Comparison of ENCODE assay signal across 8 cellular contexts in genomic region chr22:30920407-30920806, GRCh38. TPM values are rescaled to one million over a fixed set of nuclear protein-coding genes. Genes with fewer than 3 reads are reported as not detected.
A peak's percentile ranks its signal among the peaks of the same experiment; 100 is the strongest.
DNase-seq lines count a peak whose midpoint lies in the region; ATAC-seq and TF ChIP-seq lines count a peak whose summit lies in the region.

No MANE protein-coding gene starts in this region.

- H3K27ac Mint-ChIP-seq in activated naive CD4-positive, alpha-beta T cell treated with anti-CD3 and anti-CD28 coated beads, Interleukin-2, amount 10 ng/mL, durations not matched to agents 7 days and 5 days: no peak overlapping the region

- H3K9me2 ChIP-seq in SK-N-SH: no peaks in the 10 kb centered on the region

- peak overlapping the region; percentile 33 for H3K4me3 Mint-ChIP-seq in activated naive CD4-positive, alpha-beta T cell treated with anti-CD3 and anti-CD28 coated beads, Interleukin-2, amount 10 ng/mL, durations not matched to agents 7 days and 5 days

- no peaks in the 10 kb centered on the region for H3K79me1 ChIP-seq in trophoblast cell (ENCODE audit: low read length)

- no peaks in the 10 kb centered on the region for H3K27me3 ChIP-seq in KMS-11 (ENCODE audit: insufficient read depth, low read depth)
- no peaks in the 10 kb centered on the region for H3K27me3 ChIP-seq in SK-N-SH (ENCODE audit: insufficient read depth)
- H3K27me3 ChIP-seq in trophoblast cell (ENCODE audit: insufficient read depth, low read length): no peaks in the 10 kb centered on the region
- no peaks in the 10 kb centered on the region for H3K27me3 ChIP-seq in transverse colon

- H2AK5ac ChIP-seq in trophoblast cell (ENCODE audit: low read length): no peak overlapping the region

- H3K23ac ChIP-seq in trophoblast cell (ENCODE audit: low read length): no peak overlapping the region

- DNase-seq in DMS79 (lab: John Stamatoyannopoulos, UW) (peak; percentile 11), SK-N-SH (peak; percentile 84), globus pallidus (ENCODE audit: low spot score) (peak; percentile 59), trophoblast cell (peak; percentile 18 to 75), transverse colon (peak; percentile 80)
- DNase-seq in activated naive CD4-positive, alpha-beta T cell treated with anti-CD3 and anti-CD28 coated beads, Interleukin-2, amount 10 ng/mL, durations not matched to agents 7 days and 5 days: peak; percentile 89

- H2BK120ac ChIP-seq in trophoblast cell (ENCODE audit: insufficient read depth, low read length, poor library complexity): no peak overlapping the region

- no peak overlapping the region for H4K8ac ChIP-seq in trophoblast cell (ENCODE audit: low read depth, low read length)

- CTCF ChIA-PET in SK-N-SH (lab: Yijun Ruan, JAX): interaction anchor here (0.6 to 8.7 kb wide), 53 partner anchors 11 to 475 kb away, joined by 3 to 170 read pairs (median 4); partner anchors contain the start of gene SLC35E4
- CTCF ChIA-PET in activated naive CD4-positive, alpha-beta T cell treated with anti-CD3 and anti-CD28 coated beads, Interleukin-2, amount 10 ng/mL, durations not matched to agents 7 days and 5 days (lab: Charles Lee): interaction anchor here (0.6 to 3.5 kb wide), 22 partner anchors 10 to 279 kb away, joined by 3 to 27 read pairs (median 4); partner anchors contain the start of gene SMTN

- no peak overlapping the region for H2BK12ac ChIP-seq in trophoblast cell (ENCODE audit: low read length)

- H3K9ac ChIP-seq in KMS-11 (no peak overlapping the region), SK-N-SH (no peak overlapping the region), trophoblast cell (ENCODE audit: low read length) (no peak overlapping the region)

- no peaks in the 10 kb centered on the region for H3K27me3 Mint-ChIP-seq in activated naive CD4-positive, alpha-beta T cell treated with anti-CD3 and anti-CD28 coated beads, Interleukin-2, amount 10 ng/mL, durations not matched to agents 7 days and 5 days

- H3K9me3 ChIP-seq in SK-N-SH: no peaks in the 10 kb centered on the region; the same call in 1 of the 2 replicates
- peaks cover 3% of the 10 kb centered on the region for H3K9me3 ChIP-seq in trophoblast cell (ENCODE audit: insufficient read depth, low read depth, low read length)
- H3K9me3 ChIP-seq in transverse colon: peaks cover 0 to 7% of the 10 kb centered on the region in 2 donors

- no peaks in the 10 kb centered on the region for H3K9me3 Mint-ChIP-seq in activated naive CD4-positive, alpha-beta T cell treated with anti-CD3 and anti-CD28 coated beads, Interleukin-2, amount 10 ng/mL, durations not matched to agents 7 days and 5 days

- WGBS in SK-N-SH (ENCODE audit: low lambda C conversion rate): 2% methylated on average over 9 of the region's 9 CpGs
- no CpG with 5 or more reads among the region's 9 CpGs for WGBS in trophoblast cell (ENCODE audit: extremely low coverage, insufficient coverage, insufficient read length)
- WGBS in transverse colon (ENCODE audit: low coverage in 1 of 2), 2 donors: 1% methylated on average over 9 of the region's 9 CpGs

- H3K4me3 ChIP-seq in KMS-11 (IDR thresholded peaks at IDR 0.05; ENCODE audit: insufficient read depth, low read depth, low read length) (no peak overlapping the region), SK-N-SH (ENCODE audit: low read depth in 2 of 2, low read length in 1 of 2) (peak overlapping the region in 1 of 2 experiments; percentile 23; a peak in 1 of 4 replicates), trophoblast cell (ENCODE audit: low read depth, low read length) (no peak overlapping the region), transverse colon (no peak overlapping the region)

- H4K20me1 ChIP-seq in KMS-11 (ENCODE audit: insufficient read depth) (no peaks in the 10 kb centered on the region), SK-N-SH (ENCODE audit: insufficient read depth) (no peaks in the 10 kb centered on the region)

- ATAC-seq in HG02798 (IDR thresholded peaks at IDR 0.05; ENCODE audit: poor library complexity, unreplicated experiment): no peak

- TF ChIP-seq EP300 in SK-N-SH (IDR thresholded peaks at IDR 0.05; ENCODE audit: borderline replicate concordance in 1 of 2, low read depth in 1 of 2, low read length in 1 of 2): no peak
- TF ChIP-seq EP300 in transverse colon (IDR thresholded peaks at IDR 0.05; ENCODE audit: low read depth): no peak

- peak; percentile 89 for TF ChIP-seq RAD21 in SK-N-SH (IDR thresholded peaks at IDR 0.05; ENCODE audit: low read length)

- H3F3A ChIP-seq in SK-N-SH (replicated peaks; ENCODE audit: insufficient read depth): no peaks in the 10 kb centered on the region

- H3K4me1 Mint-ChIP-seq in activated naive CD4-positive, alpha-beta T cell treated with anti-CD3 and anti-CD28 coated beads, Interleukin-2, amount 10 ng/mL, durations not matched to agents 7 days and 5 days: peaks cover 18% of the 10 kb centered on the region

- no peak overlapping the region for H3K27ac ChIP-seq in KMS-11
- no peak overlapping the region for H3K27ac ChIP-seq in SK-N-SH (ENCODE audit: low read depth in 2 of 2, low read length in 1 of 2)
- no peak overlapping the region for H3K27ac ChIP-seq in trophoblast cell (ENCODE audit: low read depth, low read length)
- no peak overlapping the region for H3K27ac ChIP-seq in transverse colon

- H3K14ac ChIP-seq in trophoblast cell (ENCODE audit: low read length): no peak overlapping the region

- in situ Hi-C loops in transverse colon (cut with MboI; ENCODE audit: low pct_ligation_motif_present in 1 of 4, low pct_unique_long_range_greater_than_20kb in 1 of 4, low sequenced_read_pairs in 3 of 4): loop anchor here in 1 of 4 donors (25.0 kb wide), 1 partner anchor 283 kb away; the partner anchor contains the start of gene SLC35E4

- H2BK5ac ChIP-seq in trophoblast cell (ENCODE audit: low read depth, low read length, poor library complexity): no peak overlapping the region

- H3K4ac ChIP-seq in trophoblast cell (ENCODE audit: low read depth, low read length): no peak overlapping the region

- POLR2A ChIA-PET in SK-N-SH (lab: Yijun Ruan, JAX): no interaction called here

- peak overlapping the region; percentile 9 for H3K4me2 ChIP-seq in KMS-11
- H3K4me2 ChIP-seq in SK-N-SH: no peak overlapping the region
- no peak overlapping the region for H3K4me2 ChIP-seq in trophoblast cell (ENCODE audit: low read length)

- peaks cover 16% of the 10 kb centered on the region for H3K4me1 ChIP-seq in KMS-11 (ENCODE audit: low read depth, poor library complexity, severe bottlenecking)
- H3K4me1 ChIP-seq in SK-N-SH (ENCODE audit: control insufficient read depth in 1 of 2, insufficient read depth in 2 of 2, low read depth in 1 of 2, low read length in 1 of 2): peaks cover 0 to 10% of the 10 kb centered on the region in 2 experiments; a peak in 1 of 4 replicates
- H3K4me1 ChIP-seq in trophoblast cell (ENCODE audit: control insufficient read depth in 1 of 2, insufficient read depth in 2 of 2, low read length in 2 of 2): no peaks in the 10 kb centered on the region
- H3K4me1 ChIP-seq in transverse colon: peaks cover 0 to 15% (median 6%) of the 10 kb centered on the region in 4 donors

- no peak overlapping the region for H4K91ac ChIP-seq in trophoblast cell (ENCODE audit: low read depth, low read length)

- H3K79me2 ChIP-seq in KMS-11 (ENCODE audit: insufficient read depth, low read depth): no peaks in the 10 kb centered on the region
- no peaks in the 10 kb centered on the region for H3K79me2 ChIP-seq in SK-N-SH (ENCODE audit: insufficient read depth)
- H3K79me2 ChIP-seq in trophoblast cell (ENCODE audit: control insufficient read depth, insufficient read depth, low read length, poor library complexity): no peaks in the 10 kb centered on the region

- H2AFZ ChIP-seq in KMS-11 (ENCODE audit: low read depth) (no peak overlapping the region), SK-N-SH (ENCODE audit: low read depth) (peak overlapping the region; percentile 38; the same call in 1 of the 2 replicates), trophoblast cell (ENCODE audit: insufficient read depth, low read length, poor library complexity) (no peak overlapping the region)

- H3K36me3 Mint-ChIP-seq in activated naive CD4-positive, alpha-beta T cell treated with anti-CD3 and anti-CD28 coated beads, Interleukin-2, amount 10 ng/mL, durations not matched to agents 7 days and 5 days: peaks cover 20% of the 10 kb centered on the region

- H4K12ac ChIP-seq in trophoblast cell (ENCODE audit: low read depth, low read length): no peak overlapping the region

- TF ChIP-seq CTCF in KMS-11 (conservative IDR thresholded peaks at IDR 0.05; ENCODE audit: low read depth, low read length): peak; percentile 91
- TF ChIP-seq CTCF in SK-N-SH (IDR thresholded peaks at IDR 0.05): peak; percentile 96
- TF ChIP-seq CTCF in transverse colon (IDR thresholded peaks at IDR 0.05): peak; percentile 83 to 93 (median 90)

- H3K18ac ChIP-seq in trophoblast cell (ENCODE audit: low read length): no peak overlapping the region

- H3K36me3 ChIP-seq in KMS-11 (ENCODE audit: insufficient read depth) (no peaks in the 10 kb centered on the region), SK-N-SH (replicated peaks in 1 of 2; ENCODE audit: control insufficient read depth in 1 of 2, insufficient read depth in 2 of 2, low read length in 1 of 2) (peaks cover 0 to 2% of the 10 kb centered on the region in 2 experiments), trophoblast cell (ENCODE audit: control insufficient read depth in 1 of 2, insufficient read depth in 2 of 2, low read length in 2 of 2) (peaks cover 10 to 19% of the 10 kb centered on the region in 2 experiments), transverse colon (no peaks in the 10 kb centered on the region)

- TF ChIP-seq POLR2A in transverse colon (IDR thresholded peaks at IDR 0.05): no peak

- intact Hi-C loops in transverse colon (cut with DNase I; ENCODE audit: low total_unique reads): no loop called here

TF ChIP-seq in SK-N-SH, 30 proteins besides CTCF, POLR2A, EP300 and RAD21:
- no peak for TF ChIP-seq USF2 (IDR thresholded peaks at IDR 0.05; ENCODE audit: borderline replicate concordance, low read depth, low read length)
- TF ChIP-seq SMC3 (IDR thresholded peaks at IDR 0.05; ENCODE audit: low read depth, low read length): peak; percentile 95

RNA-seq across cellular contexts. Expression of gene MORC2, which starts 48.2 kb away (rescaled TPM):
- polyA plus RNA-seq in SK-N-SH (2012; rRNA removed): 7.3 and 8.3 TPM in 2 replicates
- polyA plus RNA-seq in SK-N-SH (2012; cell fraction: cytosol; rRNA removed): 6.0 and 6.1 TPM in 2 replicates
- polyA plus RNA-seq in SK-N-SH (2012; cell fraction: nucleus; rRNA removed): 19.7 and 21.7 TPM in 2 replicates
- 44.6 and 48.3 TPM in 2 replicates for polyA plus RNA-seq in trophoblast cell (2013)
- total RNA-seq in transverse colon: 10 to 100 TPM; 11.9 to 23.9 (median 19.1) TPM

RNA-seq across cellular contexts. Expression of gene TUG1, which starts 48.7 kb away (rescaled TPM):
- 46.8 and 63.2 TPM in 2 replicates for polyA plus RNA-seq in SK-N-SH (2012; rRNA removed)
- polyA plus RNA-seq in SK-N-SH (2012; cell fraction: cytosol; rRNA removed): 48.4 and 52.5 TPM in 2 replicates
- polyA plus RNA-seq in SK-N-SH (2012; cell fraction: nucleus; rRNA removed): 125 and 190 TPM in 2 replicates
- polyA plus RNA-seq in trophoblast cell (2013): 87.2 and 92.0 TPM in 2 replicates
- 100 to 1,000 TPM in 3 of 4 donors, 10 to 100 TPM in 1; 77.7 to 294 (median 112) TPM for total RNA-seq in transverse colon

Comparison
In these comparisons a context has a peak if more than half of its experiments do, and no peak if none do; other contexts are left out.
1. DNase-seq: peak in every context shown above with its lines; median percentile 89 in activated naive CD4-positive, alpha-beta T cell treated with anti-CD3 and anti-CD28 coated beads, Interleukin-2, amount 10 ng/mL, durations not matched to agents 7 days and 5 days; 84 in SK-N-SH; 80 in transverse colon; 59 in globus pallidus; 46 in trophoblast cell; 11 in DMS79.